10 cellular contexts compared by ENCODE assay signal in the genomic region with DNA sequence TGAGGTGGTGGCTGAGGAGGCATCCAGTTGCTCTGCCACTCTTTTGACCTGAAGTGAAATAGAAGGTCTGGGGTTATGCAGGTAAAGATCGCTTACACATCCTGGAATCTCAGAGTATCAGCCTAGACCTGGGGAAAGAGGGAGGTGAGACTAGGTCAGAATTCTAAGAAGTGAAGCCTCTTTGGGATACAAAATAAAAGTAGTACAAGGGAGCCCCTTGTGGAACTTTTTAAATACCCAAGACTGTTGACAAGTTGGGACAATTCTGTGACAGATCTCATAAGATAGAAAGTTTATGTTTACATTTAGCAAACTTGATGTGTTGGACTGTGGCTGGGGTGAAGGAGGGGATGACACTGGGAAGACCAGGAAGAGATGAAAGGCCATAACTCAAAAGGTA.
DNase-seq lines count a peak whose midpoint lies in the region; ATAC-seq and TF ChIP-seq lines count a peak whose summit lies in the region.
"Had no signal": no experiment of that assay in that cellular context is flagged by ENCODE, and none has a peak within 500 bp of the region (broad histone marks: within the 10 kb centered on the region; RNA-seq: fewer than 3 reads in every experiment).

No MANE protein-coding gene starts in this region.

- peak; percentile 44 for ATAC-seq in GM19324 (IDR thresholded peaks at IDR 0.05; ENCODE audit: low FRiP score, unreplicated experiment)

- no peak for TF ChIP-seq POLR2A in Peyer's patch (IDR thresholded peaks at IDR 0.05)

- H3K4me1 ChIP-seq in Peyer's patch: no peaks in the 10 kb centered on the region

- H3K27me3 ChIP-seq in Peyer's patch: no peaks in the 10 kb centered on the region

- no peaks in the 10 kb centered on the region for H3K36me3 ChIP-seq in Peyer's patch

- H3K27ac ChIP-seq in Peyer's patch: peak overlapping the region in 1 of 4 donors; percentile 8

- TF ChIP-seq CTCF in AG09319 (IDR thresholded peaks at IDR 0.05; ENCODE audit: low read depth, low read length): peak; percentile 29
- TF ChIP-seq CTCF in Peyer's patch (IDR thresholded peaks at IDR 0.05): peak in 4 of 6 experiments; percentile 30 to 48 (median 47)

- DNase-seq in AG09319 (ENCODE audit: extremely low read depth, low read depth) (no peak), Peyer's patch (no peak), globus pallidus (ENCODE audit: low spot score) (peak; percentile 9), NCI-H2227 (lab: John Stamatoyannopoulos, UW; ENCODE audit: unreplicated experiment) (no peak), NCI-H1417 treated with DMSO at 0.1 percent for 48 hours (lab: John Stamatoyannopoulos, UW) (no peak), GF-D8 (lab: John Stamatoyannopoulos, UW) (no peak)
- no peak for DNase-seq in activated CD4-positive, alpha-beta T cell treated with anti-CD3 and anti-CD28 coated beads for 48 hours
- DNase-seq: Karpas-422 had no signal

- no peak overlapping the region for H3K4me3 ChIP-seq in Peyer's patch
- H3K4me3 ChIP-seq: lung had no signal

- peaks cover 0 to 6% (median 0%) of the 10 kb centered on the region in 4 donors for H3K9me3 ChIP-seq in Peyer's patch
